9 cellular contexts compared by ENCODE assay signal in genomic region chr18:48230459-48231113, GRCh38.
DNase-seq lines count a peak whose midpoint lies in the region; ATAC-seq and TF ChIP-seq lines count a peak whose summit lies in the region.
"Had no signal": no experiment of that assay in that cellular context is flagged by ENCODE, and none has a peak within 500 bp of the region (broad histone marks: within the 10 kb centered on the region; RNA-seq: fewer than 3 reads in every experiment).

No MANE protein-coding gene starts in this region.

- H3K4me2 ChIP-seq in GM23338, result no peak overlapping the region

- H3K27me3 Mint-ChIP-seq in GM23338 (ENCODE audit: insufficient read depth, low read depth, poor library complexity) (no peaks in the 10 kb centered on the region), T-cell (peaks cover 0 to 21% of the 10 kb centered on the region in 2 donors)

- no peaks in the 10 kb centered on the region; the same call in 1 of the 2 replicates for H4K20me1 ChIP-seq in GM23338 (replicated peaks; ENCODE audit: insufficient read depth)

- H3K9me3 Mint-ChIP-seq in GM23338, result no peaks in the 10 kb centered on the region
- H3K9me3 Mint-ChIP-seq in T-cell, result no peaks in the 10 kb centered on the region
- H3K9me3 Mint-ChIP-seq: memory B cell had no signal

- no peaks in the 10 kb centered on the region for H3K79me2 ChIP-seq in GM23338 (replicated peaks; ENCODE audit: insufficient read depth)

- H3K4me3 Mint-ChIP-seq in GM23338 (no peak overlapping the region), T-cell (no peak overlapping the region)
- H3K4me3 Mint-ChIP-seq: memory B cell had no signal

- TF ChIP-seq CTCF in GM23338 (conservative IDR thresholded peaks at IDR 0.05; ENCODE audit: low read depth in 2 of 2) (peak; percentile 78 to 95), adrenal gland (IDR thresholded peaks at IDR 0.05) (peak; percentile 40 to 86 (median 69)), thyroid gland (IDR thresholded peaks at IDR 0.05) (peak in 4 of 6 experiments; percentile 49 to 58 (median 52))

- H3K27ac ChIP-seq in GM23338 (ENCODE audit: low read depth) (no peak overlapping the region), adrenal gland (peak overlapping the region in 2 of 5 donors; percentile 61 to 65), thyroid gland (no peak overlapping the region)

- H3K27me3 ChIP-seq in GM23338 (ENCODE audit: insufficient read depth), result no peaks in the 10 kb centered on the region
- no peaks in the 10 kb centered on the region for H3K27me3 ChIP-seq in adrenal gland
- H3K27me3 ChIP-seq in thyroid gland, result no peaks in the 10 kb centered on the region

- DNase-seq in CMK (ENCODE audit: low read depth) (peak; percentile 32), GM23338 (ENCODE audit: low spot score) (peak; percentile 88), NCI-H2227 treated with DMSO at 0.1 percent for 48 hours (lab: John Stamatoyannopoulos, UW) (peak; percentile 26), adrenal gland (peak; percentile 72 to 91 (median 85)), iPS-NIHi11 (ENCODE audit: low spot score) (peak; percentile 83), thyroid gland (peak; percentile 63 to 66), T-cell (no peak)

- H3K36me3 ChIP-seq in GM23338 (ENCODE audit: insufficient read depth) (no peaks in the 10 kb centered on the region), adrenal gland (replicated peaks in 1 of 2) (no peaks in the 10 kb centered on the region), thyroid gland (no peaks in the 10 kb centered on the region)

- H3K36me3 Mint-ChIP-seq in GM23338 (ENCODE audit: low read depth), result no peaks in the 10 kb centered on the region
- H3K36me3 Mint-ChIP-seq in T-cell, result no peaks in the 10 kb centered on the region
- H3K36me3 Mint-ChIP-seq: memory B cell had no signal

- POLR2A ChIA-PET in T-cell (lab: Charles Lee), result no interaction called here

- peak overlapping the region; percentile 89 for H2AFZ ChIP-seq in GM23338

- CTCF ChIA-PET in T-cell (lab: Charles Lee), result interaction anchor here in 1 of 2 donors (0.6 kb wide), 1 partner anchor 826 kb away, joined by 7 read pairs; no protein-coding TSS in a partner anchor

- intact Hi-C loops in adrenal gland (cut with DNase I), result loop anchor here (5.0 to 10.0 kb wide), 2 partner anchors 184 to 212 kb away; no protein-coding TSS in a partner anchor
- intact Hi-C loops in thyroid gland (cut with DNase I), result no loop called here

- H3F3A ChIP-seq in GM23338 (replicated peaks; ENCODE audit: low read depth), result 0 out of 2 replicates have a peak, but pooled peaks cover 3% of the 10 kb centered on the region

- H3K4me1 Mint-ChIP-seq in GM23338 (peaks cover 13% of the 10 kb centered on the region), T-cell (peaks cover 3 to 28% (median 14%) of the 10 kb centered on the region in 3 donors)
- H3K4me1 Mint-ChIP-seq: memory B cell had no signal

- no peak for TF ChIP-seq POLR2A in adrenal gland (IDR thresholded peaks at IDR 0.05)
- TF ChIP-seq POLR2A in thyroid gland (IDR thresholded peaks at IDR 0.05), result no peak

- WGBS in adrenal gland, 4 donors, result 67 to 81% (median 75%) methylated on average over 6 to 7 of the region's 7 CpGs
- 77 to 81% methylated on average over 6 to 7 of the region's 7 CpGs for WGBS in thyroid gland, 2 donors

- ATAC-seq in GM23338 (peak; percentile 98), HG03571 (IDR thresholded peaks at IDR 0.05; ENCODE audit: unreplicated experiment) (no peak), T-cell (replicated peaks in 1 of 4) (no peak)

- no peak overlapping the region for H3K4me3 ChIP-seq in GM23338
- no peak overlapping the region for H3K4me3 ChIP-seq in adrenal gland
- H3K4me3 ChIP-seq in thyroid gland (replicated peaks in 1 of 3), result no peak overlapping the region

- H3K9me3 ChIP-seq in adrenal gland (replicated peaks in 1 of 3) (no peaks in the 10 kb centered on the region), thyroid gland (no peaks in the 10 kb centered on the region)

- no peaks in the 10 kb centered on the region for H3K9me2 ChIP-seq in GM23338 (ENCODE audit: insufficient read depth)

- H3K4me1 ChIP-seq in GM23338 (ENCODE audit: insufficient read depth), result peaks cover 3% of the 10 kb centered on the region; the same call in 1 of the 2 replicates
- H3K4me1 ChIP-seq in adrenal gland (replicated peaks in 1 of 2), result peaks cover 25 to 38% of the 10 kb centered on the region in 2 donors
- peaks cover 16 to 42% of the 10 kb centered on the region in 2 donors for H3K4me1 ChIP-seq in thyroid gland

- H3K27ac Mint-ChIP-seq in GM23338, result no peak overlapping the region
- H3K27ac Mint-ChIP-seq in T-cell, result no peak overlapping the region
- H3K27ac Mint-ChIP-seq: memory B cell had no signal

TF ChIP-seq in GM23338, 12 proteins besides CTCF, POLR2A, EP300 and RAD21:
- TF ChIP-seq CREB1 (CRISPR knock-in tag; IDR thresholded peaks at IDR 0.05; ENCODE audit: low read depth) (peak; percentile 17; the same call in 1 of the 2 replicates), POLR2AphosphoS5 (IDR thresholded peaks at IDR 0.05; ENCODE audit: low read depth) (no peak)

Comparison
In these comparisons a context has a peak if more than half of its experiments do, and no peak if none do; other contexts are left out.
1. DNase-seq: peak in CMK (single experiment), GM23338 (single experiment), NCI-H2227 treated with DMSO at 0.1 percent for 48 hours (single experiment), adrenal gland (7 of 7), iPS-NIHi11 (single experiment) and thyroid gland (2 of 2); none in T-cell (0 of 34).
2. Peak in every context shown above with its lines, with median percentiles within 50 percentile points of each other: CTCF ChIP-seq.